ENCODE assay signal across 8 cellular contexts in the genomic region with DNA sequence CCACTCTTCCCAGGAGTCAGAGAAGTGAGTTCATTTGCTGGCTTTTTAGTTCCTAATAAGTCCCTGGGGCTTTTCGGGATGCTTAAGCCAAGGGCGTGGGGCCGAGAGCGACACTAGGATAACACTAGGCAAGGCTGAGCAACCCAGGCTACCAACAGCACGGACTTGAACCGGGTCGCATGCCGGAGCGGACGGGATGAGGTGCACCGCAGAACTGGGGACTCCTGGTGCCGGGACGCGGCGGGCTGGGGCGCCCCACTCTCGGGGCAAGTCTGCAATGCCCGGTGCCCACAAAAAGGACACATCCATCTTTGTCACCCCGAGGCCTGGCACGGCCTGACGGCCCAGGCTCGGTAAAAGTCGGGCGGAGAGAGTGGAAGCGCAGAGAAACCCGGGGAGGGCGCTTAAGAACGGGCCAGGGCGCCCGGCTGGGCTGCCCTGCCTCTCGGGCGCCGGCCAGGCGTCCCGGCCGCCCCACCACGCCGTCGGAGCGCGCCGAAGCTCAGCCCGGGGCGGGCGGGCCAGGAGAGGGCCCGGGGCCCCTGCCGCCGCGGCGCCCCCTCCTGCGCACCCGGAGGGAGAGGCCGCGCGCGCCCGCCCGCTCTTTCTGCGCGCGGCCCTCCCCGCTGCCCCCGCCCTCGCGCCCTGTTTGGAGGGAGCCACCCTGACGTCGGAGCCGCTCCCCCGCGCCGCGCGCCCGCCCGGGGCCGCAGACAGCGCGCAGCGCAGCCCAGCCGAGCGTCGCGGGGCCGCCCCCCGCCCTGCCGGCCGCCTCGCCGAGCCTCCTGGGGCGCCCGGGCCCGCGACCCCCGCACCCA. TPM values are rescaled to one million over a fixed set of nuclear protein-coding genes. Genes with fewer than 3 reads are reported as not detected.
DNase-seq lines count a peak whose midpoint lies in the region; ATAC-seq and TF ChIP-seq lines count a peak whose summit lies in the region.

A gene with protein sequence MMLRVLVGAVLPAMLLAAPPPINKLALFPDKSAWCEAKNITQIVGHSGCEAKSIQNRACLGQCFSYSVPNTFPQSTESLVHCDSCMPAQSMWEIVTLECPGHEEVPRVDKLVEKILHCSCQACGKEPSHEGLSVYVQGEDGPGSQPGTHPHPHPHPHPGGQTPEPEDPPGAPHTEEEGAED (plus strand): TSS at position 710 of the 818 bp plus-strand sequence. CDS start 10,720 bp downstream, outside the sequence.

- peak; percentile 46 to 73 (median 59) for ATAC-seq in right lobe of liver
- ATAC-seq in GM18870 (IDR thresholded peaks at IDR 0.05; ENCODE audit: unreplicated experiment) = no peak

- peak within 1 kb of the TSS; percentile 83 for H3K9ac ChIP-seq in ES-I3 (ENCODE audit: low read depth, low read length)

- TF ChIP-seq POLR2A in right lobe of liver (IDR thresholded peaks at IDR 0.05) = no peak

- WGBS in right lobe of liver (ENCODE audit: insufficient coverage, low coverage, low lambda C conversion rate, missing lambda C conversion rate) = 7% methylated on average over 5 of the region's 94 CpGs

- peak; percentile 54 for DNase-seq in KBM-7
- peak; percentile 75 to 77 for DNase-seq in activated CD4-positive, alpha-beta T cell treated with anti-CD3 and anti-CD28 coated beads, Interleukin-2, amount 50 U/mL, for 48 hours
- peak in 4 of 10 donors; percentile 46 to 69 (median 58) for DNase-seq in dorsolateral prefrontal cortex
- peak in 1 of 3 donors; percentile 67 for DNase-seq in right lobe of liver
- peak; percentile 73 for DNase-seq in stimulated activated CD4-positive, alpha-beta T cell treated with anti-CD3 and anti-CD28 coated beads, Interleukin-4, amount 100 ng/mL, for 4 hours
- no peak for DNase-seq in GF-D8 (lab: John Stamatoyannopoulos, UW)

- intact Hi-C loops in dorsolateral prefrontal cortex (cut with DNase I) (loop anchor here in 1 of 2 donors (2.0 kb wide), 1 partner anchor 159 kb away; a partner anchor contains a TSS), right lobe of liver (cut with DNase I) (loop anchor here in 1 of 2 donors (10.0 kb wide), 1 partner anchor 159 kb away; a partner anchor contains a TSS)

- H3K36me3 ChIP-seq in ES-I3 (ENCODE audit: insufficient read depth, low read length) = no peaks in the 10 kb centered on the region
- H3K36me3 ChIP-seq in right lobe of liver = no peaks in the 10 kb centered on the region

- peaks cover 0 to 12% (median 0%) of the 10 kb centered on the region in 45 donors for H3K27me3 ChIP-seq in dorsolateral prefrontal cortex
- H3K27me3 ChIP-seq in right lobe of liver = no peaks in the 10 kb centered on the region

- in situ Hi-C loops in KBM-7 (cut with MboI; ENCODE audit: low pct_unique_long_range_greater_than_20kb, low sequenced_read_pairs) = no loop called here

- H3K27ac ChIP-seq in dorsolateral prefrontal cortex = peak within 1 kb of the TSS in 53 of 59 donors; percentile 29 to 92 (median 78)
- peak within 1 kb of the TSS in 2 of 3 donors; percentile 24 to 57 for H3K27ac ChIP-seq in right lobe of liver

- H3K4me1 ChIP-seq in ES-I3 (ENCODE audit: insufficient read depth, low read length) (peaks cover 9% of the 10 kb centered on the region), right lobe of liver (peaks cover 0 to 14% (median 0%) of the 10 kb centered on the region in 4 donors)

- H3K9me3 ChIP-seq in ES-I3 (ENCODE audit: control insufficient read depth, insufficient read depth, low read length) = no peaks in the 10 kb centered on the region
- no peaks in the 10 kb centered on the region for H3K9me3 ChIP-seq in right lobe of liver

- H3K4me3 ChIP-seq in dorsolateral prefrontal cortex = peak within 1 kb of the TSS; percentile 40 to 88 (median 71)
- peak within 1 kb of the TSS; percentile 38 to 46 (median 46) for H3K4me3 ChIP-seq in right lobe of liver

- TF ChIP-seq CTCF in dorsolateral prefrontal cortex (IDR thresholded peaks at IDR 0.05 in 54 of 56, conservative IDR thresholded peaks at IDR 0.05 in 2 of 56; ENCODE audit: low read depth in 1 of 56, partially characterized antibody in 56 of 56) (no peak), right lobe of liver (IDR thresholded peaks at IDR 0.05) (no peak)

RNA-seq across cellular contexts. Expression of the gene that starts here (rescaled TPM):
- total RNA-seq in dorsolateral prefrontal cortex = 100 to 1,000 TPM in 107 of 120 experiments, 10 to 100 TPM in 13; 50.1 to 208 (median 129) TPM
- 1 to 10 TPM; 2.2 to 5.7 (median 3.4) TPM for total RNA-seq in right lobe of liver

Comparison
In these comparisons a context has a peak if more than half of its experiments do, and no peak if none do; other contexts are left out.
1. RNA of the gene that starts here (total RNA-seq): 50.1 to 208 TPM in dorsolateral prefrontal cortex; 2.2 to 5.7 TPM in right lobe of liver; every median in the first group is over 4 times any median in the second.